14 cellular contexts compared by ENCODE assay signal in genomic region chr1:245984390-245985155, GRCh38.
"Had no signal": no experiment of that assay in that cellular context is flagged by ENCODE, and none has a peak within 500 bp of the region (broad histone marks: within the 10 kb centered on the region; RNA-seq: fewer than 3 reads in every experiment).

No MANE protein-coding gene starts in this region.

- H3K9me3 Mint-ChIP-seq: activated naive CD4-positive, alpha-beta T cell treated with anti-CD3 and anti-CD28 coated beads, Interleukin-2, amount 50 U/mL, for 24 hours; neural progenitor cell had no signal

- H3K4me2 ChIP-seq: neural progenitor cell had no signal

- H3K9ac ChIP-seq: neural progenitor cell had no signal

- H2AFZ ChIP-seq: neural progenitor cell had no signal

- H3K4me3 ChIP-seq: lung, neural progenitor cell, psoas muscle, spleen, uterus had no signal

- H3K36me3 ChIP-seq: neural progenitor cell, spleen, uterus had no signal

- ATAC-seq: activated CD4-positive, CD25-positive, alpha-beta regulatory T cell treated with anti-CD3 and anti-CD28 coated beads, Interleukin-2, amount 50 U/mL, for 24 hours; psoas muscle; sciatic nerve had no signal

- H3K9me3 ChIP-seq: psoas muscle, spleen, uterus had no signal

- H3K4me1 ChIP-seq: psoas muscle, spleen, uterus had no signal

- H3K4me3 Mint-ChIP-seq: activated naive CD4-positive, alpha-beta T cell treated with anti-CD3 and anti-CD28 coated beads, Interleukin-2, amount 50 U/mL, for 24 hours; neural progenitor cell had no signal

- H3K27me3 ChIP-seq: neural progenitor cell, spleen, uterus had no signal

- H3K27me3 Mint-ChIP-seq: activated naive CD4-positive, alpha-beta T cell treated with anti-CD3 and anti-CD28 coated beads, Interleukin-2, amount 50 U/mL, for 24 hours had no signal

- H3K4me1 Mint-ChIP-seq: activated naive CD4-positive, alpha-beta T cell treated with anti-CD3 and anti-CD28 coated beads, Interleukin-2, amount 50 U/mL, for 24 hours had no signal

- H3K27ac ChIP-seq: neural progenitor cell, psoas muscle, spleen, uterus had no signal

- H3K27ac Mint-ChIP-seq: activated naive CD4-positive, alpha-beta T cell treated with anti-CD3 and anti-CD28 coated beads, Interleukin-2, amount 50 U/mL, for 24 hours; neural progenitor cell had no signal

- DNase-seq: activated CD4-positive, alpha-beta T cell treated with anti-CD3 and anti-CD28 coated beads, Interleukin-2, amount 50 U/mL, for 4 hours; activated T-cell treated with anti-CD3 and anti-CD28 coated beads for 4 hours; amniotic stem cell; erythroblast; islet precursor cell; psoas muscle; spleen; T-helper 9 cell; uterus had no signal
